10 cellular contexts compared by ENCODE assay signal in the genomic region with DNA sequence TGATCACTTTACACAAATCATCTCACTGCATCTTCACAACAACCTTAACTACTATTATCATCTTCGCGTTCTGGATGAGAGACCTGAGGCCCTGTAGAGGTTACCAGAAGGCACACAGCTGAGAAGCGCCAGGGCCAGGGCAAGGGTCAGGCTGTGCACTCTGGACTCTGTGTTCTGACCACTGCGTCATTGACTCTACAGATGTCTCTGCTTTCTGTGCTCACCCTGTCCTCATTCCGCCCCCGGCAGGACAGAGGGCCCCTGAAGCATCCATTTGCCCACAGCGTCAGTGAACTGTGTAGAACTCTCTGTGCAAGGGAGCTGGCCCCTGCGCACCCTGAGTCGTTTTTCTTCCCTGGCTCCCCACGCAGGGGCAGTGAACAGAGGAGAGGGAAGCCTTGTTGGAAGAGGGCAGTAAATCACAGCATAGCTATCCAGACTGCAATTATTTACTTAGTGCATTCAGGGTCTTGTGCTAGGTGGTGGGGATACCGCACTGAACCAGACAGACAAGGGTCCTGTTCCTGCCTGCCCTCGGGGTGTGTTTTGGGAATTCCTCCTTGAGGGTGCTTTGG. TPM values are rescaled to one million over a fixed set of nuclear protein-coding genes. Genes with fewer than 3 reads are reported as not detected.
DNase-seq lines count a peak whose midpoint lies in the region; ATAC-seq, FAIRE-seq and TF ChIP-seq lines count a peak whose summit lies in the region.
"Had no signal": no experiment of that assay in that cellular context is flagged by ENCODE, and none has a peak within 500 bp of the region (broad histone marks: within the 10 kb centered on the region; RNA-seq: fewer than 3 reads in every experiment).

No MANE protein-coding gene starts in this region.

- H3K27ac ChIP-seq in A673 (ENCODE audit: low read depth, low read length, poor library complexity, severe bottlenecking) (no peak overlapping the region), HCT116 (ENCODE audit: low read depth, low read length) (no peak overlapping the region), K562 (ENCODE audit: extremely low read depth, low read depth, low read length) (peak overlapping the region; percentile 89; the same call in 2 of the 3 replicates)

- CTCF ChIA-PET in A673 (lab: Charles Lee): no interaction called here
- CTCF ChIA-PET in HCT116 (lab: Charles Lee): no interaction called here
- CTCF ChIA-PET in K562 (lab: Yijun Ruan, JAX; ENCODE audit: low intra/inter-chr PET ratio): no interaction called here

- H3K4me1 ChIP-seq in A673 (ENCODE audit: insufficient read depth, low read length, poor library complexity, severe bottlenecking) (no peaks in the 10 kb centered on the region), HCT116 (ENCODE audit: control insufficient read depth in 1 of 2, insufficient read depth in 2 of 2, low read length in 2 of 2) (peaks cover 3 to 7% of the 10 kb centered on the region in 2 experiments; a peak in 1 of 4 replicates), K562 (replicated peaks in 1 of 2; ENCODE audit: control insufficient read depth in 2 of 2, insufficient read depth in 2 of 2, low read length in 2 of 2) (peaks cover 25 to 26% of the 10 kb centered on the region in 2 experiments; a peak in 4 of 5 replicates)

- TF ChIP-seq CTCF in A673 (conservative IDR thresholded peaks at IDR 0.05; ENCODE audit: low read depth, low read length): no peak
- no peak for TF ChIP-seq CTCF in HCT116 (IDR thresholded peaks at IDR 0.05 in 2 of 3, conservative IDR thresholded peaks at IDR 0.05 in 1 of 3; ENCODE audit: borderline replicate concordance in 1 of 3, insufficient read depth in 1 of 3, low read depth in 2 of 3, low read length in 2 of 3)
- TF ChIP-seq CTCF in K562 (IDR thresholded peaks at IDR 0.05 in 2 of 3, conservative IDR thresholded peaks at IDR 0.05 in 1 of 3; ENCODE audit: insufficient read depth in 2 of 3, low read depth in 1 of 3, low read length in 3 of 3): no peak
- no peak for TF ChIP-seq CTCF in mesothelial cell of epicardium (IDR thresholded peaks at IDR 0.05; ENCODE audit: unreplicated experiment)

- no peak for TF ChIP-seq EP300 in K562 (IDR thresholded peaks at IDR 0.05; ENCODE audit: low read length)

- in situ Hi-C loops in K562 (cut with MboI): no loop called here

- peak overlapping the region; percentile 80 for H3K4me2 ChIP-seq in HCT116 (ENCODE audit: low read length)
- H3K4me2 ChIP-seq in K562 (ENCODE audit: insufficient read depth, low read length): peak overlapping the region; percentile 91

- peaks cover 14% of the 10 kb centered on the region for H3K4me1 Mint-ChIP-seq in mesothelial cell of epicardium

- H2AFZ ChIP-seq in HCT116 (ENCODE audit: low read depth, low read length, poor library complexity, severe bottlenecking): no peak overlapping the region
- no peak overlapping the region for H2AFZ ChIP-seq in K562 (ENCODE audit: low read depth, low read length)

- TF ChIP-seq RAD21 in HCT116 (IDR thresholded peaks at IDR 0.05; ENCODE audit: low read depth) (no peak), K562 (CRISPR knock-in tag; conservative IDR thresholded peaks at IDR 0.05 in 1 of 2, IDR thresholded peaks at IDR 0.05 in 1 of 2) (no peak)

- no peaks in the 10 kb centered on the region for H3K79me2 ChIP-seq in HCT116 (ENCODE audit: insufficient read depth, low read length)
- peaks cover 16% of the 10 kb centered on the region for H3K79me2 ChIP-seq in K562 (ENCODE audit: control insufficient read depth, insufficient read depth, low read length)

- H3K4me3 ChIP-seq in A673 (ENCODE audit: low read depth, low read length, poor library complexity, severe bottlenecking): peak overlapping the region; percentile 65
- peak overlapping the region; percentile 71 to 78 for H3K4me3 ChIP-seq in HCT116 (replicated peaks in 1 of 2; ENCODE audit: low read depth in 1 of 2, low read length in 2 of 2)
- peak overlapping the region; percentile 88 for H3K4me3 ChIP-seq in K562

- H3K9me1 ChIP-seq in K562 (ENCODE audit: control insufficient read depth, insufficient read depth, low read length): no peaks in the 10 kb centered on the region

- WGBS in K562 (ENCODE audit: insufficient coverage, low coverage, missing lambda C conversion rate): 25% methylated on average over 7 of the region's 12 CpGs

- intact Hi-C loops in A673 (cut with micrococcal nuclease; ENCODE audit: unreplicated experiment) (no loop called here), HCT116 (cut with micrococcal nuclease) (no loop called here), K562 (cut with micrococcal nuclease) (loop anchor here (5.0 kb wide), 1 partner anchor 80 kb away; the partner anchor contains the start of gene WDR13), posterior cingulate gyrus (cut with DNase I) (loop anchor here (2.0 kb wide), 1 partner anchor 123 kb away; no protein-coding TSS in a partner anchor)

- H3K27ac Mint-ChIP-seq in mesothelial cell of epicardium: peak overlapping the region; percentile 82

- ATAC-seq in HCT116 (no peak), K562 (no peak), HG03432 (IDR thresholded peaks at IDR 0.05; ENCODE audit: unreplicated experiment) (no peak), HG02610 (IDR thresholded peaks at IDR 0.05; ENCODE audit: unreplicated experiment) (no peak)

- BruUV-seq in A673 (replicated peaks; lab: Mats Ljungman, UMichigan) (no TSS peak), HCT116 (replicated peaks; lab: Mats Ljungman, UMichigan) (TSS peak; percentile 72), K562 (replicated peaks; lab: Mats Ljungman, UMichigan) (no TSS peak)

- POLR2A ChIA-PET in A673 (lab: Charles Lee; ENCODE audit: low non-redundant PET): no interaction called here
- POLR2A ChIA-PET in HCT116 (lab: Charles Lee): no interaction called here
- POLR2A ChIA-PET in K562 (lab: Yijun Ruan, JAX): interaction anchor here (0.6 to 0.7 kb wide), 2 partner anchors 116 to 481 kb away, joined by 3 read pairs; no protein-coding TSS in a partner anchor

- DNase-seq in A673 (ENCODE audit: low spot score) (no peak), HCT116 (ENCODE audit: low read depth, low spot score) (no peak), K562 (ENCODE audit: extremely low read depth in 1 of 4, low spot score in 3 of 4) (no peak), mesothelial cell of epicardium (ENCODE audit: low spot score in 2 of 2, unreplicated experiment in 2 of 2) (no peak), posterior cingulate gyrus (no peak), NCI-H510A treated with DMSO at 0.1 percent for 48 hours (lab: John Stamatoyannopoulos, UW) (no peak)
- DNase-seq: NCI-H524 treated with DMSO at 0.1 percent for 48 hours had no signal

- RAD21 ChIA-PET in HCT116 (lab: Charles Lee; ENCODE audit: low non-redundant PET in 1 of 2, low total read pairs in 2 of 2, uncharacterized antibody in 2 of 2, unreplicated experiment in 2 of 2): no interaction called here

- no peaks in the 10 kb centered on the region for H3K27me3 Mint-ChIP-seq in mesothelial cell of epicardium (ENCODE audit: low read depth)

- TF ChIP-seq POLR2A in HCT116 (IDR thresholded peaks at IDR 0.05; ENCODE audit: borderline replicate concordance, extremely low read depth, insufficient read depth, insufficient read length) (no peak), K562 (conservative IDR thresholded peaks at IDR 0.05) (no peak)

- H3K9ac ChIP-seq in HCT116 (ENCODE audit: low read length): peak overlapping the region; percentile 75
- peak overlapping the region; percentile 36 to 87; a peak in 3 of 4 replicates for H3K9ac ChIP-seq in K562 (ENCODE audit: insufficient read depth in 1 of 2, low read depth in 2 of 2, low read length in 2 of 2)

- H3K36me3 Mint-ChIP-seq in mesothelial cell of epicardium: no peaks in the 10 kb centered on the region

- no peaks in the 10 kb centered on the region for H3K9me2 ChIP-seq in HCT116 (ENCODE audit: insufficient read depth)

- H3K36me3 ChIP-seq in A673 (ENCODE audit: insufficient read depth, low read length, poor library complexity, severe bottlenecking) (no peaks in the 10 kb centered on the region), HCT116 (ENCODE audit: control insufficient read depth in 1 of 2, insufficient read depth in 2 of 2, low read length in 2 of 2) (no peaks in the 10 kb centered on the region), K562 (ENCODE audit: control insufficient read depth, insufficient read depth, low read length) (no peaks in the 10 kb centered on the region)

- no peaks in the 10 kb centered on the region for H4K20me1 ChIP-seq in HCT116 (ENCODE audit: insufficient read depth)
- H4K20me1 ChIP-seq in K562 (replicated peaks; ENCODE audit: control insufficient read depth, insufficient read depth, low read length): no peaks in the 10 kb centered on the region

- H3K9me3 Mint-ChIP-seq in mesothelial cell of epicardium: peaks cover 12% of the 10 kb centered on the region

- H3K9me3 ChIP-seq in A673 (ENCODE audit: low read depth, low read length, poor library complexity, severe bottlenecking) (no peaks in the 10 kb centered on the region), HCT116 (ENCODE audit: control insufficient read depth in 1 of 2, insufficient read depth in 1 of 2, low read depth in 1 of 2, low read length in 2 of 2) (no peaks in the 10 kb centered on the region), K562 (replicated peaks; ENCODE audit: control insufficient read depth, insufficient read depth, low read depth, low read length) (no peaks in the 10 kb centered on the region)

- H3K4me3 Mint-ChIP-seq in mesothelial cell of epicardium: peak overlapping the region; percentile 88

- no peaks in the 10 kb centered on the region for H3K27me3 ChIP-seq in A673 (replicated peaks; ENCODE audit: insufficient read depth, low read depth, low read length, poor library complexity)
- H3K27me3 ChIP-seq in HCT116 (ENCODE audit: insufficient read depth, low read length): no peaks in the 10 kb centered on the region
- H3K27me3 ChIP-seq in K562 (ENCODE audit: control insufficient read depth in 2 of 2, insufficient read depth in 2 of 2, low read length in 2 of 2): no peaks in the 10 kb centered on the region

- FAIRE-seq in K562 (lab: Jason Lieb, UNC): no peak
- FAIRE-seq: G401.6 had no signal

RNA-seq across cellular contexts. Expression of gene WAS, which starts 6.1 kb away (rescaled TPM):
- total RNA-seq in A673 (2021) (0.90 and 1.1 TPM in 2 replicates), HCT116 (2021; ENCODE audit: unreplicated experiment) (0.84 TPM), K562 (2014; rRNA removed) (8.8 and 9.7 TPM in 2 replicates), K562 (2014; rRNA removed; fragmentation: Illumina TruSeq; extraction: Trizol) (2.4 and 2.9 TPM in 2 replicates), K562 (2015; rRNA removed; fragmentation: Illumina TruSeq; extraction: Trizol) (5.9 and 7.9 TPM in 2 replicates), K562 (2021) (10.8 and 15.7 TPM in 2 replicates), mesothelial cell of epicardium (1.4 to 2.2 TPM (median 1.5 TPM) in 3 replicates)
- 0.27 and 0.39 TPM in 2 replicates for polyA plus RNA-seq in HCT116 (2012)
- 0.72 and 3.4 TPM in 2 replicates for total RNA-seq in K562 (2011; cell fraction: chromatin; rRNA removed; ENCODE audit: low replicate concordance)
- total RNA-seq in K562 (2011; cell fraction: nucleolus; rRNA removed): 2.2 and 2.8 TPM in 2 replicates
- 0.95 and 3.4 TPM in 2 replicates for total RNA-seq in K562 (2011; cell fraction: nucleoplasm; rRNA removed)
- polyA plus RNA-seq in K562 (2011; rRNA removed) (1.2 and 20.4 TPM in 2 replicates), K562 (2014; fragmentation: Illumina TruSeq; extraction: Trizol) (16.1 and 17.7 TPM in 2 replicates), K562 (2014; fragmentation: Nextera tagmentation; extraction: Ambion mirVana) (under 1 TPM; 0.11 to 0.25 TPM), K562 (2014; rRNA removed) (3.8 and 4.3 TPM in 2 replicates)
- 2.1 and 14.4 TPM in 2 replicates for polyA plus RNA-seq in K562 (2011; cell fraction: cytosol; rRNA removed)
- 8.1 and 32.0 TPM in 2 replicates for polyA plus RNA-seq in K562 (2011; cell fraction: nucleus; rRNA removed)
- polyA plus RNA-seq in K562 (2012): 15.0 and 38.9 TPM in 2 replicates
- 1.6 and 7.1 TPM in 2 replicates for polyA minus RNA-seq in K562 (2011; rRNA and poly(A)+ RNA removed)
- 4.1 and 34.6 TPM in 2 replicates for polyA minus RNA-seq in K562 (2011; cell fraction: cytosol; rRNA and poly(A)+ RNA removed)
- polyA minus RNA-seq in K562 (2011; cell fraction: nucleus; rRNA and poly(A)+ RNA removed): 2.3 and 18.2 TPM in 2 replicates

RNA-seq across cellular contexts. Expression of gene SUV39H1, which starts 19.0 kb away (rescaled TPM):
- total RNA-seq in A673 (2021) (29.4 and 29.9 TPM in 2 replicates), HCT116 (2021; ENCODE audit: unreplicated experiment) (16.3 TPM), K562 (2014; rRNA removed) (21.7 and 29.1 TPM in 2 replicates), K562 (2014; rRNA removed; fragmentation: Illumina TruSeq; extraction: Trizol) (11.5 and 13.1 TPM in 2 replicates), K562 (2015; rRNA removed; fragmentation: Illumina TruSeq; extraction: Trizol) (17.9 and 19.0 TPM in 2 replicates), K562 (2021) (31.9 and 34.7 TPM in 2 replicates), mesothelial cell of epicardium (5.3 to 6.3 TPM (median 5.4 TPM) in 3 replicates)
- polyA plus RNA-seq in HCT116 (2012): 13.1 and 14.2 TPM in 2 replicates
- total RNA-seq in K562 (2011; cell fraction: chromatin; rRNA removed; ENCODE audit: low replicate concordance): 9.5 and 28.8 TPM in 2 replicates
- total RNA-seq in K562 (2011; cell fraction: nucleolus; rRNA removed): 29.4 and 31.5 TPM in 2 replicates
- 20.1 and 21.3 TPM in 2 replicates for total RNA-seq in K562 (2011; cell fraction: nucleoplasm; rRNA removed)
- polyA plus RNA-seq in K562 (2011; rRNA removed) (13.8 and 26.0 TPM in 2 replicates), K562 (2014; fragmentation: Illumina TruSeq; extraction: Trizol) (32.1 and 33.5 TPM in 2 replicates), K562 (2014; fragmentation: Nextera tagmentation; extraction: Ambion mirVana) (1 to 10 TPM; 4.7 to 6.5 TPM), K562 (2014; rRNA removed) (19.0 and 19.4 TPM in 2 replicates)
- polyA plus RNA-seq in K562 (2011; cell fraction: cytosol; rRNA removed): 23.8 and 37.0 TPM in 2 replicates
- 38.1 and 50.4 TPM in 2 replicates for polyA plus RNA-seq in K562 (2011; cell fraction: nucleus; rRNA removed)
- 26.5 and 33.6 TPM in 2 replicates for polyA plus RNA-seq in K562 (2012)
- 16.9 and 18.2 TPM in 2 replicates for polyA minus RNA-seq in K562 (2011; rRNA and poly(A)+ RNA removed)
- 18.5 and 20.0 TPM in 2 replicates for polyA minus RNA-seq in K562 (2011; cell fraction: cytosol; rRNA and poly(A)+ RNA removed)
- 15.3 and 17.7 TPM in 2 replicates for polyA minus RNA-seq in K562 (2011; cell fraction: nucleus; rRNA and poly(A)+ RNA removed)

Comparison
In these comparisons a context has a peak if more than half of its experiments do, and no peak if none do; other contexts are left out.
1. intact Hi-C loops: an anchor here in K562 (5.0 kb wide) and posterior cingulate gyrus (2.0 kb wide); none called in A673 and HCT116.